Comparison of ENCODE assay signal across 8 cellular contexts in the genomic region with DNA sequence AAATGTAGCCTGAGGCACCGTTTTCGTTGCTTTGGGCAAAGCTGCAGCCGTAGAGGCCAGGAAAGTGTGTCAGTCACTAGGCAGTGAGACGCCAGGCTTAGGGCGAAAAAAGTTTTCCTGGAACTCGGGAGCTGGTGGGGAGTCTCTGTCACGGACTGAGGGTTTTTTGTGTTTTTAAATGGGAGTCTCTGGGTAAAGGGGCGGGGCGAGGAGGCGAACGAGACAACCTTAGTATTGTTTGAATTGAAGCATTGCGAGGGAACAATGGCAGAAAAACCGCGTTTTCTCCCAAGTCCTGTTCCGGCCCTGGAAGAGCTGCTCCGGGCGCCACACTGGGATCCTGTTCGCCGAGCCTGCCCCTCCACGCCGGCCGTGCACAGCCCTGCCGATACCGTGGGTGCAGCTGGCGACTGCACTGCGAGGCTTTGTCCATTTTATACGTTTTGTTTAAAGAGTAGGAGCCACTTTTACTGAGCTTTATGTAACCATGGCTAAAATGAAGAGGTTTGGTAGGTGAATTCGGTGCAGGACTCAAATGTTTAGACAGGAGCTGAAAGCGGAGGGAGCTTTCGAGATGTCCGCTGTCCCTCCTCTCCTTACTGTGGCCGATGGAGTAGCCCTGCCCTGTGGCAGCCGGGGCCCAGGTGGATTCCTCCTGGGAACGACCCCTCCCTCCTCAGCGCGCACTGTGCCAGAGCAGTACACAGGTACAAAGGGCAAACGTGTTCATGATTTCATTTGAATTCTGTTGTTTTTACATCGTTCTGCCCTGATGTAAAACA. TPM values are rescaled to one million over a fixed set of nuclear protein-coding genes. Genes with fewer than 3 reads are reported as not detected.
DNase-seq lines count a peak whose midpoint lies in the region; ATAC-seq and TF ChIP-seq lines count a peak whose summit lies in the region.

No MANE protein-coding gene starts in this region.

- H3K4me3 ChIP-seq in ACC112 (ENCODE audit: low read depth, low read length): peak overlapping the region; percentile 91
- no peak overlapping the region for H3K4me3 ChIP-seq in mucosa of descending colon

- no peaks in the 10 kb centered on the region for H3K9me3 Mint-ChIP-seq in endothelial cell (ENCODE audit: unreplicated experiment)

- peaks cover 24% of the 10 kb centered on the region for H3K27me3 Mint-ChIP-seq in endothelial cell (ENCODE audit: unreplicated experiment)

- H3K27ac Mint-ChIP-seq in endothelial cell (ENCODE audit: unreplicated experiment): peak overlapping the region; percentile 92

- H3K4me1 ChIP-seq in ACC112 (ENCODE audit: control insufficient read depth, insufficient read depth, low read length, unreplicated experiment) (peaks cover 43% of the 10 kb centered on the region), mucosa of descending colon (ENCODE audit: low read depth) (peaks cover 10% of the 10 kb centered on the region)

- ATAC-seq in mucosa of descending colon (peak; percentile 58), GM18511 (IDR thresholded peaks at IDR 0.05; ENCODE audit: unreplicated experiment) (no peak)

- intact Hi-C loops in mucosa of descending colon (cut with DNase I, micrococcal nuclease): no loop called here
- intact Hi-C loops in posterior vena cava (cut with DNase I): loop anchor here in 1 of 2 donors (5.0 kb wide), 1 partner anchor 86 kb away; no protein-coding TSS in a partner anchor

- H3K4me3 Mint-ChIP-seq in endothelial cell (ENCODE audit: unreplicated experiment): peak overlapping the region; percentile 99

- H3K36me3 ChIP-seq in ACC112 (ENCODE audit: insufficient read depth, low read length): peaks cover 7% of the 10 kb centered on the region; the same call in 1 of the 2 replicates
- no peaks in the 10 kb centered on the region for H3K36me3 ChIP-seq in mucosa of descending colon (ENCODE audit: low read depth)

- no peaks in the 10 kb centered on the region for H3K9me3 ChIP-seq in mucosa of descending colon

- peak overlapping the region; percentile 67 for H3K27ac ChIP-seq in ACC112 (ENCODE audit: low read depth, low read length)

- peaks cover 61% of the 10 kb centered on the region for H3K36me3 Mint-ChIP-seq in endothelial cell (ENCODE audit: low read depth, unreplicated experiment)

- no peak overlapping the region for H2AFZ ChIP-seq in ACC112 (ENCODE audit: low read length, unreplicated experiment)

- TF ChIP-seq CTCF in endothelial cell (IDR thresholded peaks at IDR 0.05; ENCODE audit: unreplicated experiment) (no peak), mucosa of descending colon (IDR thresholded peaks at IDR 0.05) (no peak)

- H3K4me1 Mint-ChIP-seq in endothelial cell (ENCODE audit: unreplicated experiment): peaks cover 72% of the 10 kb centered on the region

- no peaks in the 10 kb centered on the region for H3K27me3 ChIP-seq in ACC112 (ENCODE audit: insufficient read depth, low read length)

- DNase-seq in NCI-H1105 (lab: John Stamatoyannopoulos, UW) (peak; percentile 55), endothelial cell (ENCODE audit: low spot score) (peak; percentile 61), mucosa of descending colon (peak in 2 of 3 donors; percentile 54 to 68), midbrain (lab: John Stamatoyannopoulos, UW) (no peak), posterior vena cava (ENCODE audit: low spot score) (no peak)
- no peak for DNase-seq in activated CD4-positive, alpha-beta T cell treated with anti-CD3 and anti-CD28 coated beads, Interleukin-2, amount 50 U/mL, for 1 hour

- H3K79me2 ChIP-seq in ACC112 (ENCODE audit: control insufficient read depth, insufficient read depth, low read length, unreplicated experiment): peaks cover 96% of the 10 kb centered on the region

RNA-seq across cellular contexts. Expression of a gene that starts 1.5 kb away (rescaled TPM):
- 1,556 TPM for total RNA-seq in endothelial cell (ENCODE audit: unreplicated experiment)
- total RNA-seq in mucosa of descending colon: 100 to 1,000 TPM in 1 of 3 donors, 10 to 100 TPM in 2; 33.5 to 389 (median 74.2) TPM
- total RNA-seq in posterior vena cava: 100 to 1,000 TPM; 816 to 963 TPM

RNA-seq across cellular contexts. Expression of a gene that starts 1.6 kb away (rescaled TPM):
- total RNA-seq in endothelial cell (ENCODE audit: unreplicated experiment): 2,720 TPM
- 100 to 1,000 TPM in 1 of 3 donors, 10 to 100 TPM in 2; 19.0 to 308 (median 61.9) TPM for total RNA-seq in mucosa of descending colon
- total RNA-seq in posterior vena cava: 1,000 to 10,000 TPM in 1 of 2 donors, 100 to 1,000 TPM in 1; 830 to 1,061 TPM

Comparison
In these comparisons a context has a peak if more than half of its experiments do, and no peak if none do; other contexts are left out.
1. DNase-seq: peak in NCI-H1105 (single experiment), endothelial cell (single experiment) and mucosa of descending colon (2 of 3); none in midbrain (single experiment), activated CD4-positive, alpha-beta T cell treated with anti-CD3 and anti-CD28 coated beads, Interleukin-2, amount 50 U/mL, for 1 hour (single experiment) and posterior vena cava (single experiment).